ENCODE assay signal across 8 cellular contexts in genomic region chr11:126989942-126990715, GRCh38. TPM values are rescaled to one million over a fixed set of nuclear protein-coding genes. Genes with fewer than 3 reads are reported as not detected.
DNase-seq lines count a peak whose midpoint lies in the region; ATAC-seq and TF ChIP-seq lines count a peak whose summit lies in the region.

No MANE protein-coding gene starts in this region.

- intact Hi-C loops in naive thymus-derived CD4-positive, alpha-beta T cell (cut with micrococcal nuclease): loop anchor here in 1 of 2 donors (1.0 to 5.0 kb wide), 3 partner anchors 274 to 678 kb away; no protein-coding TSS in a partner anchor

- H3K27ac Mint-ChIP-seq in naive thymus-derived CD4-positive, alpha-beta T cell: no peak overlapping the region

- no peak overlapping the region for H3K27ac ChIP-seq in C4-2B
- H3K27ac ChIP-seq in naive thymus-derived CD4-positive, alpha-beta T cell (ENCODE audit: low read depth, low read length): no peak overlapping the region

- ATAC-seq in GM19328 (IDR thresholded peaks at IDR 0.05; ENCODE audit: unreplicated experiment) (peak; percentile 84), HG03565 (IDR thresholded peaks at IDR 0.05; ENCODE audit: unreplicated experiment) (peak; percentile 85), esophagus mucosa (peak; percentile 81)
- ATAC-seq in naive thymus-derived CD4-positive, alpha-beta T cell: peak; percentile 58

- H3K36me3 ChIP-seq in naive thymus-derived CD4-positive, alpha-beta T cell (ENCODE audit: control insufficient read depth in 2 of 3, insufficient read depth in 3 of 3, low read length in 3 of 3): no peaks in the 10 kb centered on the region

- no peaks in the 10 kb centered on the region for H3K9me3 Mint-ChIP-seq in naive thymus-derived CD4-positive, alpha-beta T cell

- H3K4me3 ChIP-seq in naive thymus-derived CD4-positive, alpha-beta T cell (ENCODE audit: low read length): no peak overlapping the region

- H3K27me3 Mint-ChIP-seq in naive thymus-derived CD4-positive, alpha-beta T cell: peaks cover 7 to 49% (median 31%) of the 10 kb centered on the region in 5 donors

- TF ChIP-seq CTCF in C4-2B (conservative IDR thresholded peaks at IDR 0.05): peak; percentile 94

- DNase-seq in NCI-H82 (lab: John Stamatoyannopoulos, UW): peak; percentile 85
- peak; percentile 84 for DNase-seq in activated CD8-positive, alpha-beta memory T cell treated with anti-CD3 and anti-CD28 coated beads, Interleukin-2, amount 50 U/mL, for 48 hours
- peak in 7 of 9 donors; percentile 2 to 59 (median 20) for DNase-seq in naive thymus-derived CD4-positive, alpha-beta T cell
- DNase-seq in stimulated activated naive CD4-positive, alpha-beta T cell treated with Interleukin-2 at 50 U/mL for 16 hours (lab: John Stamatoyannopoulos, UW): peak; percentile 36

- H3K4me3 Mint-ChIP-seq in naive thymus-derived CD4-positive, alpha-beta T cell: no peak overlapping the region

- H3K4me1 ChIP-seq in naive thymus-derived CD4-positive, alpha-beta T cell (ENCODE audit: control insufficient read depth in 2 of 2, insufficient read depth in 2 of 2, low read length in 2 of 2): no peaks in the 10 kb centered on the region

- H3K27me3 ChIP-seq in naive thymus-derived CD4-positive, alpha-beta T cell (ENCODE audit: control insufficient read depth in 2 of 2, insufficient read depth in 2 of 2, low read length in 2 of 2): no peaks in the 10 kb centered on the region

- no peaks in the 10 kb centered on the region for H3K9me3 ChIP-seq in naive thymus-derived CD4-positive, alpha-beta T cell (ENCODE audit: control insufficient read depth in 2 of 3, low read length in 3 of 3)

- POLR2A ChIA-PET in naive thymus-derived CD4-positive, alpha-beta T cell (lab: Charles Lee): no interaction called here

- no peaks in the 10 kb centered on the region for H3K36me3 Mint-ChIP-seq in naive thymus-derived CD4-positive, alpha-beta T cell

- CTCF ChIA-PET in naive thymus-derived CD4-positive, alpha-beta T cell (lab: Charles Lee): interaction anchor here (0.6 kb wide), 2 partner anchors 40 to 61 kb away, joined by 3 read pairs; no protein-coding TSS in a partner anchor

- peaks cover 0 to 2% (median 0%) of the 10 kb centered on the region in 7 donors for H3K4me1 Mint-ChIP-seq in naive thymus-derived CD4-positive, alpha-beta T cell

RNA-seq across cellular contexts. Expression of gene KIRREL3, which starts 10.4 kb away (rescaled TPM):
- 0.36 TPM for total RNA-seq in esophagus mucosa
- not detected for total RNA-seq in naive thymus-derived CD4-positive, alpha-beta T cell
- not detected for polyA plus RNA-seq in naive thymus-derived CD4-positive, alpha-beta T cell

Comparison
In these comparisons a context has a peak if more than half of its experiments do, and no peak if none do; other contexts are left out.
1. DNase-seq: peak in every context shown above with its lines; median percentile 85 in NCI-H82; 84 in activated CD8-positive, alpha-beta memory T cell treated with anti-CD3 and anti-CD28 coated beads, Interleukin-2, amount 50 U/mL, for 48 hours; 36 in stimulated activated naive CD4-positive, alpha-beta T cell treated with Interleukin-2 at 50 U/mL for 16 hours; 20 in naive thymus-derived CD4-positive, alpha-beta T cell.